In the genomic region with DNA sequence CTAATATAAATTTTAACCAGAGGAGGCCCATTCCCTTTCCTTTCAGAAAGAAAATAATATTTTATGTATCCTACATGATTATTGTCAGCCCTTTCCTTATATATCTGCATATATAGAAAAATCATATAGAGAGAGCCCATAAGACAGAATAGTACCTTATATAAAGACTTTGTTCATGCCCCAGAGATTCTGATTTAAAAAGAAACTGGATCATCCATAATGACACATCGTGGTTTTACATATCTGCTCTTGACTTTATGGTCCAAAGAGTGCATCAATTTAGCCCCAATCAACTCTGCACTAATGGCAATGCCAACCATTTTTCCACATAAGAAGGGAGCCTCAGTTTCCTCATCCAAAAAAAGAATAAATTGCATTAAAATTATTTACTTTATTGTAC, we compare ENCODE assay signal across 23 cellular contexts.
DNase-seq lines count a peak whose midpoint lies in the region; ATAC-seq and TF ChIP-seq lines count a peak whose summit lies in the region.
"Had no signal": no experiment of that assay in that cellular context is flagged by ENCODE, and none has a peak within 500 bp of the region (broad histone marks: within the 10 kb centered on the region; RNA-seq: fewer than 3 reads in every experiment).

No MANE protein-coding gene starts in this region.

- H3K27me3 Mint-ChIP-seq in activated CD8-positive, alpha-beta T cell treated with anti-CD3 and anti-CD28 coated beads for 36 hours, result no peaks in the 10 kb centered on the region
- no peaks in the 10 kb centered on the region for H3K27me3 Mint-ChIP-seq in activated CD8-positive, alpha-beta T cell treated with anti-CD3 and anti-CD28 coated beads, Interleukin-2, amount 10 ng/mL, durations not matched to agents 7 days and 5 days (ENCODE audit: low read depth)
- H3K27me3 Mint-ChIP-seq in activated T-helper 2 cell treated with anti-CD3 and anti-CD28 coated beads, Interferon-gamma antibody, Interleukin-2, Interleukin-4, amounts not matched to agents 10 μg/mL and 5 μg/mL and 100 μg/mL, durations not matched to agents 14 hours and 24 hours and 36 hours (ENCODE audit: low read depth), result no peaks in the 10 kb centered on the region
- H3K27me3 Mint-ChIP-seq in stimulated activated naive CD8-positive, alpha-beta T cell treated with anti-CD3 and anti-CD28 coated beads, Interleukin-15, Interleukin-2, amounts not matched to agents 100 ng/mL and 50 ng/mL, for 24 hours, result peaks cover 4% of the 10 kb centered on the region
- H3K27me3 Mint-ChIP-seq: CD4-positive, alpha-beta T cell had no signal

- no peak for ATAC-seq in activated CD8-positive, alpha-beta T cell treated with anti-CD3 and anti-CD28 coated beads for 36 hours
- no peak for ATAC-seq in activated CD8-positive, alpha-beta T cell treated with anti-CD3 and anti-CD28 coated beads, Interleukin-2, amount 10 ng/mL, durations not matched to agents 7 days and 5 days
- peak; percentile 51 to 52 for ATAC-seq in activated naive CD4-positive, alpha-beta T cell treated with anti-CD3 and anti-CD28 coated beads, Interleukin-2, amount 50 U/mL, for 72 hours
- ATAC-seq: A549, GM12878 had no signal

- TF ChIP-seq CTCF in activated CD8-positive, alpha-beta T cell treated with anti-CD3 and anti-CD28 coated beads for 36 hours (IDR thresholded peaks at IDR 0.05), result no peak

- H3K9me3 Mint-ChIP-seq in activated CD8-positive, alpha-beta T cell treated with anti-CD3 and anti-CD28 coated beads for 36 hours, result peaks cover 8% of the 10 kb centered on the region
- peaks cover 8% of the 10 kb centered on the region for H3K9me3 Mint-ChIP-seq in activated CD8-positive, alpha-beta T cell treated with anti-CD3 and anti-CD28 coated beads, Interleukin-2, amount 10 ng/mL, durations not matched to agents 7 days and 5 days (ENCODE audit: insufficient read depth)
- H3K9me3 Mint-ChIP-seq in activated naive CD4-positive, alpha-beta T cell treated with anti-CD3 and anti-CD28 coated beads, Interleukin-2, amount 50 U/mL, for 72 hours, result no peaks in the 10 kb centered on the region
- H3K9me3 Mint-ChIP-seq in activated T-helper 2 cell treated with anti-CD3 and anti-CD28 coated beads, Interferon-gamma antibody, Interleukin-2, Interleukin-4, amounts not matched to agents 10 μg/mL and 5 μg/mL and 100 μg/mL, durations not matched to agents 14 hours and 24 hours and 36 hours, result peaks cover 7% of the 10 kb centered on the region
- no peaks in the 10 kb centered on the region for H3K9me3 Mint-ChIP-seq in stimulated activated naive CD8-positive, alpha-beta T cell treated with anti-CD3 and anti-CD28 coated beads, Interleukin-15, Interleukin-2, amounts not matched to agents 100 ng/mL and 50 ng/mL, for 24 hours
- H3K9me3 Mint-ChIP-seq: CD4-positive, alpha-beta T cell; CD8-positive, alpha-beta memory T cell had no signal

- POLR2A ChIA-PET in activated CD8-positive, alpha-beta T cell treated with anti-CD3 and anti-CD28 coated beads for 36 hours (lab: Charles Lee), result no interaction called here
- POLR2A ChIA-PET in activated CD8-positive, alpha-beta T cell treated with anti-CD3 and anti-CD28 coated beads, Interleukin-2, amount 10 ng/mL, durations not matched to agents 7 days and 5 days (lab: Charles Lee), result no interaction called here

- H3K27ac Mint-ChIP-seq in activated CD8-positive, alpha-beta T cell treated with anti-CD3 and anti-CD28 coated beads for 36 hours, result peak overlapping the region; percentile 87
- no peak overlapping the region for H3K27ac Mint-ChIP-seq in activated CD8-positive, alpha-beta T cell treated with anti-CD3 and anti-CD28 coated beads, Interleukin-2, amount 10 ng/mL, durations not matched to agents 7 days and 5 days
- no peak overlapping the region for H3K27ac Mint-ChIP-seq in activated naive CD4-positive, alpha-beta T cell treated with anti-CD3 and anti-CD28 coated beads, Interleukin-2, amount 50 U/mL, for 72 hours
- peak overlapping the region; percentile 39 for H3K27ac Mint-ChIP-seq in activated T-helper 2 cell treated with anti-CD3 and anti-CD28 coated beads, Interferon-gamma antibody, Interleukin-2, Interleukin-4, amounts not matched to agents 10 μg/mL and 5 μg/mL and 100 μg/mL, durations not matched to agents 14 hours and 24 hours and 36 hours
- peak overlapping the region; percentile 91 for H3K27ac Mint-ChIP-seq in stimulated activated naive CD8-positive, alpha-beta T cell treated with anti-CD3 and anti-CD28 coated beads, Interleukin-15, Interleukin-2, amounts not matched to agents 100 ng/mL and 50 ng/mL, for 24 hours
- H3K27ac Mint-ChIP-seq: CD14-positive monocyte; CD4-positive, alpha-beta T cell had no signal

- H3K36me3 Mint-ChIP-seq in activated CD8-positive, alpha-beta T cell treated with anti-CD3 and anti-CD28 coated beads for 36 hours (ENCODE audit: low read depth), result peaks cover 41% of the 10 kb centered on the region
- H3K36me3 Mint-ChIP-seq in activated CD8-positive, alpha-beta T cell treated with anti-CD3 and anti-CD28 coated beads, Interleukin-2, amount 10 ng/mL, durations not matched to agents 7 days and 5 days (ENCODE audit: low read depth), result peaks cover 4% of the 10 kb centered on the region
- no peaks in the 10 kb centered on the region for H3K36me3 Mint-ChIP-seq in activated naive CD4-positive, alpha-beta T cell treated with anti-CD3 and anti-CD28 coated beads, Interleukin-2, amount 50 U/mL, for 72 hours
- peaks cover 44% of the 10 kb centered on the region for H3K36me3 Mint-ChIP-seq in activated T-helper 2 cell treated with anti-CD3 and anti-CD28 coated beads, Interferon-gamma antibody, Interleukin-2, Interleukin-4, amounts not matched to agents 10 μg/mL and 5 μg/mL and 100 μg/mL, durations not matched to agents 14 hours and 24 hours and 36 hours (ENCODE audit: low read depth)
- H3K36me3 Mint-ChIP-seq in stimulated activated naive CD8-positive, alpha-beta T cell treated with anti-CD3 and anti-CD28 coated beads, Interleukin-15, Interleukin-2, amounts not matched to agents 100 ng/mL and 50 ng/mL, for 24 hours (ENCODE audit: low read depth), result peaks cover 19% of the 10 kb centered on the region
- H3K36me3 Mint-ChIP-seq: CD14-positive monocyte; CD8-positive, alpha-beta memory T cell had no signal

- no peak overlapping the region for H3K4me3 Mint-ChIP-seq in activated CD8-positive, alpha-beta T cell treated with anti-CD3 and anti-CD28 coated beads for 36 hours
- no peak overlapping the region for H3K4me3 Mint-ChIP-seq in activated CD8-positive, alpha-beta T cell treated with anti-CD3 and anti-CD28 coated beads, Interleukin-2, amount 10 ng/mL, durations not matched to agents 7 days and 5 days
- H3K4me3 Mint-ChIP-seq in activated T-helper 2 cell treated with anti-CD3 and anti-CD28 coated beads, Interferon-gamma antibody, Interleukin-2, Interleukin-4, amounts not matched to agents 10 μg/mL and 5 μg/mL and 100 μg/mL, durations not matched to agents 14 hours and 24 hours and 36 hours (ENCODE audit: low read depth), result no peak overlapping the region
- peak overlapping the region; percentile 26 for H3K4me3 Mint-ChIP-seq in stimulated activated naive CD8-positive, alpha-beta T cell treated with anti-CD3 and anti-CD28 coated beads, Interleukin-15, Interleukin-2, amounts not matched to agents 100 ng/mL and 50 ng/mL, for 24 hours
- H3K4me3 Mint-ChIP-seq: CD14-positive monocyte; CD4-positive, alpha-beta T cell had no signal

- intact Hi-C loops in activated CD8-positive, alpha-beta T cell treated with anti-CD3 and anti-CD28 coated beads for 36 hours (cut with micrococcal nuclease), result loop anchor here (5.0 kb wide), 1 partner anchor 100 kb away; no protein-coding TSS in a partner anchor
- intact Hi-C loops in activated T-helper 2 cell treated with anti-CD3 and anti-CD28 coated beads, Interferon-gamma antibody, Interleukin-2, Interleukin-4, amounts not matched to agents 10 μg/mL and 5 μg/mL and 100 μg/mL, durations not matched to agents 14 hours and 24 hours and 36 hours (cut with micrococcal nuclease), result loop anchor here (10.0 kb wide), 1 partner anchor 417 kb away; no protein-coding TSS in a partner anchor

- CTCF ChIA-PET in activated CD8-positive, alpha-beta T cell treated with anti-CD3 and anti-CD28 coated beads for 36 hours (lab: Charles Lee), result no interaction called here
- CTCF ChIA-PET in activated CD8-positive, alpha-beta T cell treated with anti-CD3 and anti-CD28 coated beads, Interleukin-2, amount 10 ng/mL, durations not matched to agents 7 days and 5 days (lab: Charles Lee), result no interaction called here

- no peak for DNase-seq in activated CD8-positive, alpha-beta T cell treated with anti-CD3 and anti-CD28 coated beads for 36 hours
- DNase-seq in activated CD8-positive, alpha-beta T cell treated with anti-CD3 and anti-CD28 coated beads, Interleukin-2, amount 10 ng/mL, durations not matched to agents 7 days and 5 days, result no peak
- DNase-seq in activated naive CD4-positive, alpha-beta T cell treated with anti-CD3 and anti-CD28 coated beads, Interleukin-2, amount 50 U/mL, for 72 hours (ENCODE audit: low spot score in 2 of 2), result no peak
- no peak for DNase-seq in activated naive CD4-positive, alpha-beta T cell treated with anti-CD3 and anti-CD28 coated beads, Interleukin-2, amount 50 U/mL, for 16 hours
- DNase-seq in activated T-helper 2 cell treated with anti-CD3 and anti-CD28 coated beads, Interferon-gamma antibody, Interleukin-2, Interleukin-4, amounts not matched to agents 10 μg/mL and 5 μg/mL and 100 μg/mL, durations not matched to agents 14 hours and 24 hours and 36 hours (ENCODE audit: low spot score), result no peak
- no peak for DNase-seq in NCI-H2081 treated with DMSO at 0.1 percent for 48 hours (lab: John Stamatoyannopoulos, UW)
- DNase-seq: 8988T; ACHN; AML-193; BE2C; CD4-positive, alpha-beta T cell; CD8-positive, alpha-beta memory T cell; DMS 273 treated with DMSO at 0.1 percent for 48 hours; DMS79; EL; GDM1; GM23248; H7; HCEC 1CT had no signal

- H3K4me1 Mint-ChIP-seq in activated CD8-positive, alpha-beta T cell treated with anti-CD3 and anti-CD28 coated beads for 36 hours (ENCODE audit: low read depth), result peaks cover 55% of the 10 kb centered on the region
- peaks cover 17% of the 10 kb centered on the region for H3K4me1 Mint-ChIP-seq in activated CD8-positive, alpha-beta T cell treated with anti-CD3 and anti-CD28 coated beads, Interleukin-2, amount 10 ng/mL, durations not matched to agents 7 days and 5 days (ENCODE audit: low read depth)
- H3K4me1 Mint-ChIP-seq in activated T-helper 2 cell treated with anti-CD3 and anti-CD28 coated beads, Interferon-gamma antibody, Interleukin-2, Interleukin-4, amounts not matched to agents 10 μg/mL and 5 μg/mL and 100 μg/mL, durations not matched to agents 14 hours and 24 hours and 36 hours (ENCODE audit: low read depth), result peaks cover 59% of the 10 kb centered on the region
- H3K4me1 Mint-ChIP-seq in stimulated activated naive CD8-positive, alpha-beta T cell treated with anti-CD3 and anti-CD28 coated beads, Interleukin-15, Interleukin-2, amounts not matched to agents 100 ng/mL and 50 ng/mL, for 24 hours (ENCODE audit: low read depth), result peaks cover 89% of the 10 kb centered on the region
- H3K4me1 Mint-ChIP-seq: CD14-positive monocyte had no signal

Comparison
In these comparisons a context has a peak if more than half of its experiments do, and no peak if none do; other contexts are left out.
1. H3K27ac Mint-ChIP-seq: peak in activated CD8-positive, alpha-beta T cell treated with anti-CD3 and anti-CD28 coated beads for 36 hours (single experiment), activated T-helper 2 cell treated with anti-CD3 and anti-CD28 coated beads, Interferon-gamma antibody, Interleukin-2, Interleukin-4, amounts not matched to agents 10 μg/mL and 5 μg/mL and 100 μg/mL, durations not matched to agents 14 hours and 24 hours and 36 hours (single experiment) and stimulated activated naive CD8-positive, alpha-beta T cell treated with anti-CD3 and anti-CD28 coated beads, Interleukin-15, Interleukin-2, amounts not matched to agents 100 ng/mL and 50 ng/mL, for 24 hours (single experiment); none in activated CD8-positive, alpha-beta T cell treated with anti-CD3 and anti-CD28 coated beads, Interleukin-2, amount 10 ng/mL, durations not matched to agents 7 days and 5 days (single experiment) and activated naive CD4-positive, alpha-beta T cell treated with anti-CD3 and anti-CD28 coated beads, Interleukin-2, amount 50 U/mL, for 72 hours (0 of 2).
2. ATAC-seq: peak in activated naive CD4-positive, alpha-beta T cell treated with anti-CD3 and anti-CD28 coated beads, Interleukin-2, amount 50 U/mL, for 72 hours (2 of 2); none in activated CD8-positive, alpha-beta T cell treated with anti-CD3 and anti-CD28 coated beads for 36 hours (single experiment) and activated CD8-positive, alpha-beta T cell treated with anti-CD3 and anti-CD28 coated beads, Interleukin-2, amount 10 ng/mL, durations not matched to agents 7 days and 5 days (single experiment).